Comparison of ENCODE assay signal across 7 cellular contexts in the genomic region with DNA sequence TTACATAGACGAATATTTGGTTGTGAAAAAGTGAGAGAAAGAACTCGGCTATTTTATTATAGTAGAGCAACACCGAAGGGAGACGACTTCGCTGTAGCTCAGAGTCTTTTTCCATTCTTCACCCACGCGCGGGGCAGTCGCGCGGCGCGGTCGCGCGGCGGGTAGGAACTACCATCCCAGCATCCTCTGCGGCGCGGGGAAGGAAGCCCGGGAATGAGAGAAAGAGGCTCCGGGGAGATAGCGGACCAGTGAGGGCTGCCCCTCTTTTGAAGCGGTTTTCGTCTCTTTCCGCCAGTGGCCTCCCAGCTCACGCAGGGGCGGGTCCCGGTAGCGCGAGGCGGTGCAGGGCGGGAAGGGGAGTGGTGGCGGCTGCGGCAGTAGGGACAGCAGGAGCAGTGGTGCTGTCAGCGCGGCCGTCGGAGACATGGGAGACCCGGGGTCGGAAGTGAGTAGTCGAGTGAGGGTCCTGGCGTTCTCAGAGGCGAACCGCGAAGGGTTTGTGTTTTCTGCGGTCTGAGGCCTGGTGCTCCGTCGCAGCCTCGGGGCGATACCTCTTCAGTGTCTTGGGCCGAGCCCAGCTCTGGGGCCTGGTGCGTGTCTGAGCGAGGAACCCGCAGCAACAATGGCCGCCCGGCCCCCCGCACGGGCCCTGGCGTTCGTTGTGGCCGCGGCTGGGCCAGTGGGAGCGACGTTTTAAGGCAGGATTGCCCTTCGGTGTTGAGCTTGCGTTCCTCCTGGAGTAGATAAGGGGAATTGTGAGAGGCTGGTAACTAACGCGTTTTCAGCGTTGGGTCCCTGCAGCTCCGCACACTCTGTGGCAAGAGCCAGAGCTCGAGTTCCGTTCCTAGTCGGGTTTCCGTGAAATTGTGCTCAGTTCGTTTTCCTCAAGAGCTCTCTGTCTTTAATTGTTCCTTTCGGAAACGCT. TPM values are rescaled to one million over a fixed set of nuclear protein-coding genes. Genes with fewer than 3 reads are reported as not detected.
DNase-seq lines count a peak whose midpoint lies in the region; ATAC-seq, FAIRE-seq and TF ChIP-seq lines count a peak whose summit lies in the region.
"Not testable (repeated sequence)": the region's sequence is repeated elsewhere in the genome, so short reads cannot be mapped to it uniquely, and the experiment has no call there.

A gene with protein sequence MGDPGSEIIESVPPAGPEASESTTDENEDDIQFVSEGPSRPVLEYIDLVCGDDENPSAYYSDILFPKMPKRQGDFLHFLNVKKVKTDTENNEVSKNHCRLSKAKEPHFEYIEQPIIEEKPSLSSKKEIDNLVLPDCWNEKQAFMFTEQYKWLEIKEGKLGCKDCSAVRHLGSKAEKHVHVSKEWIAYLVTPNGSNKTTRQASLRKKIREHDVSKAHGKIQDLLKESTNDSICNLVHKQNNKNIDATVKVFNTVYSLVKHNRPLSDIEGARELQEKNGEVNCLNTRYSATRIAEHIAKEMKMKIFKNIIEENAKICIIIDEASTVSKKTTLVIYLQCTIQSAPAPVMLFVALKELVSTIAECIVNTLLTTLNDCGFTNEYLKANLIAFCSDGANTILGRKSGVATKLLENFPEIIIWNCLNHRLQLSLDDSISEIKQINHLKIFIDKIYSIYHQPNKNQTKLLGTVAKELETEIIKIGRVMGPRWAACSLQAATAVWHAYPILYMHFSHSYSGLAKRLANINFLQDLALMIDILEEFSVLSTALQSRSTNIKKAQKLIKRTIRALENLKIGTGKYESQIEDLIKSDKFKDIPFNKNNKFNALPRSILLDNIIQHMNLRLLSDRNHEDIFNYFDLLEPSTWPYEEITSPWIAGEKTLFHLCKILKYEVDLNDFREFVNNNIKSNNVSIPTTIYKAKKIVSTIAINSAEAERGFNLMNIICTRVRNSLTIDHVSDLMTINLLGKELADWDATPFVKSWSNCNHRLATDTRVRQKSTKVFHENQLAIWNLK (plus strand): TSS at position 362 of the 925 bp plus-strand sequence. CDS start 63 bp downstream, at position 425.

- peak within 1 kb of the TSS; percentile 66 for H3K27ac ChIP-seq in astrocyte (ENCODE audit: low read depth, low read length)

- peak; percentile 85 for ATAC-seq in GM18499 (IDR thresholded peaks at IDR 0.05; ENCODE audit: insufficient read depth, unreplicated experiment)
- ATAC-seq in HG02943 (IDR thresholded peaks at IDR 0.05; ENCODE audit: low read depth, unreplicated experiment) = peak; percentile 80

- not testable (repeated sequence) for H3K27me3 ChIP-seq in astrocyte (ENCODE audit: insufficient read depth, low read length)

- H3K9me3 ChIP-seq in astrocyte (ENCODE audit: insufficient read depth, low read depth, low read length) = not testable (repeated sequence)

- peak; percentile 58 to 81 for DNase-seq in NCI-H187 (lab: John Stamatoyannopoulos, UW)
- DNase-seq in astrocyte (ENCODE audit: low read depth) = peak; percentile 83
- peak; percentile 82 for DNase-seq in hepatic stellate cell (ENCODE audit: low spot score)
- DNase-seq in retina = peak; percentile 95

- not testable (repeated sequence) for H3K4me1 ChIP-seq in astrocyte (ENCODE audit: insufficient read depth, low read length)

- peak within 1 kb of the TSS; percentile 96 for H3K4me3 Mint-ChIP-seq in astrocyte (ENCODE audit: unreplicated experiment)

- not testable (repeated sequence) for FAIRE-seq in astrocyte (lab: Jason Lieb, UNC)

- H3K27me3 Mint-ChIP-seq in astrocyte (ENCODE audit: low read depth, unreplicated experiment) = peaks cover 11% of the 10 kb centered on the region

- intact Hi-C loops in T-helper 2 cell treated with Interferon-gamma antibody and Interleukin-4, amounts not matched to agents 100 ng/mL and 5 ng/mL, for 36 hours (cut with micrococcal nuclease) = loop anchor here (1.0 to 5.0 kb wide), 5 partner anchors 44 to 270 kb away; partner anchors contain the start of genes BAG2, BEND6, PRIM2 and ZNF451

- H3K9ac ChIP-seq in astrocyte (ENCODE audit: low read length) = peak within 1 kb of the TSS; percentile 82

- peak within 1 kb of the TSS; percentile 77 for H3K4me3 ChIP-seq in astrocyte (ENCODE audit: insufficient read depth, low read depth, low read length)

- peaks cover 23% of the 10 kb centered on the region for H4K20me1 ChIP-seq in astrocyte (ENCODE audit: insufficient read depth, low read length)

- TF ChIP-seq CTCF in astrocyte (IDR thresholded peaks at IDR 0.05; ENCODE audit: insufficient read depth, low read depth, low read length) = not testable (repeated sequence)

- not testable (repeated sequence) for H3K36me3 Mint-ChIP-seq in astrocyte (ENCODE audit: low read depth, unreplicated experiment)

- peak within 1 kb of the TSS; percentile 85 for H2AFZ ChIP-seq in astrocyte (ENCODE audit: low read depth, low read length)

- H3K27ac Mint-ChIP-seq in astrocyte (ENCODE audit: unreplicated experiment) = peak within 1 kb of the TSS; percentile 95

- H3K4me1 Mint-ChIP-seq in astrocyte (ENCODE audit: low read depth, unreplicated experiment) = peaks cover 14% of the 10 kb centered on the region

- H3K79me2 ChIP-seq in astrocyte (ENCODE audit: insufficient read depth, low read length) = peaks cover 38% of the 10 kb centered on the region

- peak within 1 kb of the TSS; percentile 97 for H3K4me2 ChIP-seq in astrocyte (ENCODE audit: low read length)

- H3K36me3 ChIP-seq in astrocyte (ENCODE audit: insufficient read depth, low read length) = peaks cover 12% of the 10 kb centered on the region

- H3K9me3 Mint-ChIP-seq in astrocyte (ENCODE audit: unreplicated experiment) = not testable (repeated sequence)

RNA-seq across cellular contexts. Expression of the gene that starts here (rescaled TPM):
- total RNA-seq in T-helper 2 cell treated with Interferon-gamma antibody and Interleukin-4, amounts not matched to agents 100 ng/mL and 5 ng/mL, for 36 hours = 14.2 and 14.8 TPM in 2 replicates
- total RNA-seq in astrocyte = 16.6 and 17.6 TPM in 2 replicates

Comparison
In these comparisons a context has a peak if more than half of its experiments do, and no peak if none do; other contexts are left out.
1. Peak in every context shown above with its lines: DNase-seq, ATAC-seq, H3K4me3 ChIP-seq and H3K27ac ChIP-seq.